Comparison of ENCODE assay signal across 11 cellular contexts in the genomic region with DNA sequence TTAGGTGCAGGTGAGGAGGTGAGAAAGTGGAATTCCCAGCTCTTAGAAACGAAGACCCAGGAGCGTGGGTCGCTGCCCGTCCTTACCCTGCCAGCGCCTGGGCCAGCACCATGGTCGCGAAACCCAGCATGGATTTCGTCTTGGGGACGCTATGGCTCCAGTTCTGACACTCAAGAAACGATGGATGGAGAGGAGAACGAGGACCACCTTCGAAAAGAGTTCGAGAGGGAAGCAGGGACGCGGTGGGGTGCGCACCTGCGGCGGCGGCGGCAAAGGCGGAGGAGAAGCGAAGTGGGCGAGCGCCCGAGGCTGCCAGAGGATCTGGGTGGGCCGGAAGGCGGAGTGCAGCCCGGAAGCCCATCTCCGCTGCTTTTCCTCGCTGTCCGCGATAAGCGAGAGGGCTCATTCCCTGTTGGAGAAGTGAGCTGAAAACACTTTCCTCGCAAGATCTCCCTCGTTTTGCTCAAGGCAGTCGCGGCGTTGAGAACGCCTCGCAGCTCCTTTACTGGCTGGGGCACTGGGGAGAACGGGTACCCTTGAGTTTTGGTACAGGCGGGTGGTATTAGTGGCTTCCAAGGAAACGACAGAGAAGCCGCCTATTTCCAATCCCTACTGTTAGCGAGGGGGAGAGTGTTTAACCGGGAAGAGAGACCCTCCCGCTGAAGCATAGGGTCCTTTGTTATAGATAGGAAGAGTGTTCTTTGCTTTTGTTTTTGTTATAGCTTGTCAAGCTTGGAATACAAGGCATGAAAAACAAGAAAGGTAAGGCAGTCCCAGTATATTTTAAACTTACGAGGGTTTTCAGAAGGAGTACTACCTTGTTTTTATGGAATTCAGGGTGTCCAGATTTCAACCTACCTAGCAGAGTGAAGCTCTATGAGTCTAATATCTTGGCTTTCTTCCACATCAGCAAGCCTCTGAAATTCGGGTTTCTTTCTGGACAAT.
DNase-seq lines count a peak whose midpoint lies in the region; ATAC-seq and TF ChIP-seq lines count a peak whose summit lies in the region.
"Had no signal": no experiment of that assay in that cellular context is flagged by ENCODE, and none has a peak within 500 bp of the region (broad histone marks: within the 10 kb centered on the region; RNA-seq: fewer than 3 reads in every experiment).

No MANE protein-coding gene starts in this region.

- H3K4me3 ChIP-seq in cardiac muscle cell (peak overlapping the region; percentile 22), adipocyte (ENCODE audit: low read length) (peak overlapping the region; percentile 59), iPS-20b (ENCODE audit: low read length) (peak overlapping the region; percentile 69), dorsolateral prefrontal cortex (no peak overlapping the region)

- H3K4me3 Mint-ChIP-seq in type B pancreatic cell: peak overlapping the region; percentile 76

- DNase-seq in cardiac muscle cell (ENCODE audit: low read depth in 1 of 2, low spot score in 1 of 2) (peak in 1 of 2 donors; percentile 29), cardiac septum (ENCODE audit: low spot score) (no peak), adipocyte (ENCODE audit: low read depth) (peak; percentile 11), type B pancreatic cell (ENCODE audit: extremely low spot score, unreplicated experiment) (no peak), KBM-7 (no peak), dorsolateral prefrontal cortex (no peak)
- DNase-seq: activated CD4-positive, alpha-beta T cell treated with anti-CD3 and anti-CD28 coated beads for 48 hours; aorta had no signal

- in situ Hi-C loops in KBM-7 (cut with MboI; ENCODE audit: low pct_unique_long_range_greater_than_20kb, low sequenced_read_pairs): no loop called here

- H3K9me3 Mint-ChIP-seq in type B pancreatic cell: no peaks in the 10 kb centered on the region

- H3K9me3 ChIP-seq in cardiac muscle cell (ENCODE audit: low read depth) (no peaks in the 10 kb centered on the region), adipocyte (ENCODE audit: control insufficient read depth, low read length) (no peaks in the 10 kb centered on the region), iPS-20b (ENCODE audit: insufficient read depth, low read depth, low read length) (no peaks in the 10 kb centered on the region)

- intact Hi-C loops in cardiac septum (cut with DNase I): no loop called here
- intact Hi-C loops in dorsolateral prefrontal cortex (cut with DNase I): no loop called here

- H3K27ac Mint-ChIP-seq in type B pancreatic cell: no peak overlapping the region

- no peak for ATAC-seq in activated CD4-positive, CD25-positive, alpha-beta regulatory T cell treated with anti-CD3 and anti-CD28 coated beads, Interleukin-2, amount 50 U/mL, for 24 hours

- TF ChIP-seq CTCF in cardiac muscle cell (IDR thresholded peaks at IDR 0.05; ENCODE audit: low read depth, low read length) (no peak), type B pancreatic cell (conservative IDR thresholded peaks at IDR 0.05) (no peak), dorsolateral prefrontal cortex (IDR thresholded peaks at IDR 0.05 in 54 of 56, conservative IDR thresholded peaks at IDR 0.05 in 2 of 56; ENCODE audit: low read depth in 1 of 56, partially characterized antibody in 56 of 56) (no peak)

- H3K36me3 ChIP-seq in cardiac muscle cell (no peaks in the 10 kb centered on the region), adipocyte (ENCODE audit: control insufficient read depth, insufficient read depth, low read length, severe bottlenecking) (no peaks in the 10 kb centered on the region), iPS-20b (ENCODE audit: insufficient read depth, low read depth, low read length) (no peaks in the 10 kb centered on the region)

- H3K27me3 ChIP-seq in cardiac muscle cell (peaks cover 100% of the 10 kb centered on the region), adipocyte (replicated peaks; ENCODE audit: control insufficient read depth, insufficient read depth, low read length) (peaks cover 73% of the 10 kb centered on the region), iPS-20b (ENCODE audit: insufficient read depth, low read length) (peaks cover 100% of the 10 kb centered on the region), dorsolateral prefrontal cortex (peaks cover 35 to 100% (median 99%) of the 10 kb centered on the region in 45 donors)

- H3K4me1 Mint-ChIP-seq in type B pancreatic cell (ENCODE audit: unreplicated experiment): peaks cover 9% of the 10 kb centered on the region

- H3K27ac ChIP-seq in cardiac muscle cell (no peak overlapping the region), iPS-20b (ENCODE audit: low read length) (no peak overlapping the region), dorsolateral prefrontal cortex (no peak overlapping the region)
- H3K27ac ChIP-seq: RWPE1 had no signal

- no peak overlapping the region for H3K9ac ChIP-seq in adipocyte (ENCODE audit: low read length)
- H3K9ac ChIP-seq in iPS-20b (ENCODE audit: low read depth, low read length): no peak overlapping the region

- peaks cover 99% of the 10 kb centered on the region for H3K27me3 Mint-ChIP-seq in type B pancreatic cell

- H3K4me1 ChIP-seq in cardiac muscle cell (ENCODE audit: low read depth): peaks cover 9% of the 10 kb centered on the region
- H3K4me1 ChIP-seq in adipocyte (ENCODE audit: control insufficient read depth, insufficient read depth, low read length): peaks cover 15% of the 10 kb centered on the region
- peaks cover 16% of the 10 kb centered on the region for H3K4me1 ChIP-seq in iPS-20b (ENCODE audit: insufficient read depth, low read length)

- H3K36me3 Mint-ChIP-seq in type B pancreatic cell: no peaks in the 10 kb centered on the region

Comparison
In these comparisons a context has a peak if more than half of its experiments do, and no peak if none do; other contexts are left out.
1. H3K4me3 ChIP-seq: peak in cardiac muscle cell (single experiment), adipocyte (single experiment) and iPS-20b (single experiment); none in dorsolateral prefrontal cortex (0 of 59).